Comparison of ENCODE assay signal across 8 cellular contexts in the genomic region with DNA sequence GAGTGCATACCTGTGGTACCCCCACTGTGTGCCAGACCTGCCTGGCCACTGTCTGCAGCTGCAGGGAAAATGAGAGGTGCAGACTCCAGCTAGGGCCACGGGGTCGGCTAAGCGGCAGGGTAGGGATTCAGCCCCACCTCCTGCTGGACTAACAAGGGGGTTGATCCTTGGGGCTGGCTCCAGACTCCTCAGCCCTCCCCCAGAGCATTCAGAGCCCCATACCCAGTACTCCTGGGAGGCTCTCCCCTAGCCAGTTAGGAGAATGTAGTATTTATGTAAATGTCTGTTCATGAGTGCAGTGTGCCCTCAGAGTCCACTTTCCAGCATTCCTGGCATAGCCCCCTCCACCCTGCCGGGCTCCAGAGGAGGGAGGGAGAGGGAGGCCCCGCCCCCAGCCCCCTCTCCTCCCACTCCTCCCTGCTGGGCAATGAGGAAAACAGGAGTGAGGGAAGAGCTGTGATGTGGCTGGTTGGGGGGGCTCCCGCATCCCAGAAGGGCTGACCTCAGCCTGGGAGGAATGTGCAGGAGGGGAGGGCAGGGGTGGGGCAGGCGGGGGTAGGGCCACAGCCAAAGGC. TPM values are rescaled to one million over a fixed set of nuclear protein-coding genes. Genes with fewer than 3 reads are reported as not detected.
A peak's percentile ranks its signal among the peaks of the same experiment; 100 is the strongest.
DNase-seq lines count a peak whose midpoint lies in the region; ATAC-seq and TF ChIP-seq lines count a peak whose summit lies in the region.

No MANE protein-coding gene starts in this region.

- no peaks in the 10 kb centered on the region for H3K9me3 Mint-ChIP-seq in T-helper 2 cell treated with Interferon-gamma antibody and Interleukin-4, amounts not matched to agents 5 μg/mL and 100 μg/mL, for 36 hours

- H3K27ac ChIP-seq in SK-N-MC = peak overlapping the region; percentile 60
- H3K27ac ChIP-seq in foreskin keratinocyte = no peak overlapping the region

- H3K27me3 Mint-ChIP-seq in T-helper 2 cell treated with Interferon-gamma antibody and Interleukin-4, amounts not matched to agents 5 μg/mL and 100 μg/mL, for 36 hours (ENCODE audit: low read depth) = peaks cover 14% of the 10 kb centered on the region

- H3K4me3 Mint-ChIP-seq in T-helper 2 cell treated with Interferon-gamma antibody and Interleukin-4, amounts not matched to agents 5 μg/mL and 100 μg/mL, for 36 hours = no peak overlapping the region

- no peak overlapping the region for H3K9ac ChIP-seq in SK-N-MC (ENCODE audit: insufficient read length)

- H3K27ac Mint-ChIP-seq in T-helper 2 cell treated with Interferon-gamma antibody and Interleukin-4, amounts not matched to agents 5 μg/mL and 100 μg/mL, for 36 hours = no peak overlapping the region

- H3K36me3 ChIP-seq in SK-N-MC (ENCODE audit: insufficient read depth, low read length) = no peaks in the 10 kb centered on the region

- no peak for TF ChIP-seq CTCF in foreskin keratinocyte (conservative IDR thresholded peaks at IDR 0.05)
- TF ChIP-seq CTCF in omental fat pad (IDR thresholded peaks at IDR 0.05) = no peak

- ATAC-seq in foreskin keratinocyte (peak; percentile 2), omental fat pad (ENCODE audit: low FRiP score) (peak; percentile 74), HG03097 (IDR thresholded peaks at IDR 0.05; ENCODE audit: low FRiP score, unreplicated experiment) (no peak), HG02840 (IDR thresholded peaks at IDR 0.05; ENCODE audit: low FRiP score, unreplicated experiment) (no peak)

- DNase-seq in EH (ENCODE audit: low read depth) (peak; percentile 99), SK-N-MC (ENCODE audit: low read depth, low spot score) (no peak), foreskin keratinocyte (peak; percentile 41 to 80), omental fat pad (ENCODE audit: low spot score) (no peak), HPDE6-E6E7 (ENCODE audit: extremely low spot score) (no peak)
- no peak for DNase-seq in T-helper 2 cell treated with Interferon-gamma antibody and Interleukin-4, amounts not matched to agents 5 μg/mL and 100 μg/mL, for 36 hours (ENCODE audit: low spot score)

- no peaks in the 10 kb centered on the region for H3K27me3 ChIP-seq in foreskin keratinocyte

- H3K4me1 Mint-ChIP-seq in T-helper 2 cell treated with Interferon-gamma antibody and Interleukin-4, amounts not matched to agents 5 μg/mL and 100 μg/mL, for 36 hours (ENCODE audit: low read depth) = peaks cover 4% of the 10 kb centered on the region

- peaks cover 2% of the 10 kb centered on the region for H3K36me3 Mint-ChIP-seq in T-helper 2 cell treated with Interferon-gamma antibody and Interleukin-4, amounts not matched to agents 5 μg/mL and 100 μg/mL, for 36 hours (ENCODE audit: low read depth)

- no peak overlapping the region for H3K4me3 ChIP-seq in SK-N-MC

- peaks cover 11% of the 10 kb centered on the region for H3K4me1 ChIP-seq in foreskin keratinocyte

- no peaks in the 10 kb centered on the region for H3K9me3 ChIP-seq in SK-N-MC (ENCODE audit: low read depth, low read length)

RNA-seq across cellular contexts. Expression of gene SEMA3B, which starts 4.5 kb away (rescaled TPM):
- total RNA-seq in foreskin keratinocyte (1.1 and 2.0 TPM in 2 replicates), omental fat pad (10 to 100 TPM; 14.2 to 94.1 (median 45.4) TPM)
- 1.3 and 2.3 TPM in 2 replicates for polyA plus RNA-seq in foreskin keratinocyte

RNA-seq across cellular contexts. Expression of gene LSMEM2, which starts 14.4 kb away (rescaled TPM):
- not detected in 2 replicates for total RNA-seq in foreskin keratinocyte
- 0.04 TPM in 1 of 2 replicates, not detected in the other for polyA plus RNA-seq in foreskin keratinocyte
- total RNA-seq in omental fat pad = not detected

RNA-seq across cellular contexts. Expression of gene IFRD2, which starts 27.8 kb away (rescaled TPM):
- 140 and 166 TPM in 2 replicates for total RNA-seq in foreskin keratinocyte
- 137 and 158 TPM in 2 replicates for polyA plus RNA-seq in foreskin keratinocyte
- total RNA-seq in omental fat pad = 100 to 1,000 TPM in 1 of 4 donors, 10 to 100 TPM in 3; 40.0 to 178 (median 72.2) TPM

RNA-seq across cellular contexts. Expression of gene GNAI2, which starts 28.5 kb away (rescaled TPM):
- total RNA-seq in foreskin keratinocyte (242 and 258 TPM in 2 replicates), omental fat pad (100 to 1,000 TPM; 157 to 305 (median 241) TPM)
- 243 and 258 TPM in 2 replicates for polyA plus RNA-seq in foreskin keratinocyte

RNA-seq across cellular contexts. Expression of gene HYAL3, which starts 34.7 kb away (rescaled TPM):
- total RNA-seq in foreskin keratinocyte (8.3 and 8.4 TPM in 2 replicates), omental fat pad (1 to 10 TPM; 1.9 to 6.2 (median 4.0) TPM)
- polyA plus RNA-seq in foreskin keratinocyte = 11.4 and 12.4 TPM in 2 replicates

Comparison
In these comparisons a context has a peak if more than half of its experiments do, and no peak if none do; other contexts are left out.
1. DNase-seq: peak in EH (single experiment) and foreskin keratinocyte (2 of 2); none in SK-N-MC (single experiment), omental fat pad (single experiment), HPDE6-E6E7 (single experiment) and T-helper 2 cell treated with Interferon-gamma antibody and Interleukin-4, amounts not matched to agents 5 μg/mL and 100 μg/mL, for 36 hours (single experiment).
2. ATAC-seq: peak in foreskin keratinocyte (single experiment) and omental fat pad (single experiment); none in HG03097 (single experiment) and HG02840 (single experiment).